In the genomic region with DNA sequence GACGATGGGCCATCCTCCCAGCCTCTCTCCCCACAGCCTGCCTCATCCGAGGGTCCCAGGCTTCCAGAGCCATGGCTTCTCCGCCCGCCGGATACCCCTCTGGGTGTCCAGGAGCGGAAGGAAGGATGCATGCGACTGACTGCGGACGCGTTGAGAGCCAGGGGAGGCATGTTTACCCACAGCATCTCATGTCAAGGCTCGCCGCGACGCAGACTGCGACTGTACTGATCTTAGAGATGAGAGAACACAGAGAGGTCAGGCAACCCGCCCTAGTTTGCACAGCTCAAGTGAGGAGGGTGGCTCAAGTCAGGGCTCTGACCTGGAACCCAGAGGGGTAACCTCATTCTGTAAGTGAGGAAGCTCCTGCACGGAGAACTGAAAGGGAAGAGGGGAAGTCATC, we compare ENCODE assay signal across 1 cellular context.
TF ChIP-seq lines count a peak whose summit lies in the region.

No MANE protein-coding gene starts in this region.

TF ChIP-seq in HepG2, 621 proteins besides CTCF, POLR2A, EP300 and RAD21:
- TF ChIP-seq SOX13 (IDR thresholded peaks at IDR 0.05) (no peak), SOX13 (CRISPR knock-in tag; conservative IDR thresholded peaks at IDR 0.05 in 1 of 2, IDR thresholded peaks at IDR 0.05 in 1 of 2) (no peak), BRF2 (CRISPR knock-in tag; IDR thresholded peaks at IDR 0.05) (no peak), ZNF768 (CRISPR knock-in tag; IDR thresholded peaks at IDR 0.05) (peak; percentile 95), ELF3 (CRISPR knock-in tag; IDR thresholded peaks at IDR 0.05) (no peak), TBL1XR1 (IDR thresholded peaks at IDR 0.05; ENCODE audit: borderline replicate concordance, low read length, partially characterized antibody) (no peak), KDM6A (CRISPR knock-in tag; IDR thresholded peaks at IDR 0.05; ENCODE audit: low read depth) (no peak)
